ENCODE assay signal across 8 cellular contexts in genomic region chr1:233113009-233113712, GRCh38.
A peak's percentile ranks its signal among the peaks of the same experiment; 100 is the strongest.
DNase-seq lines count a peak whose midpoint lies in the region; ATAC-seq, FAIRE-seq and TF ChIP-seq lines count a peak whose summit lies in the region.

No MANE protein-coding gene starts in this region.

- TF ChIP-seq CTCF in 22Rv1 (IDR thresholded peaks at IDR 0.05): peak; percentile 8; the same call in 1 of the 2 replicates
- no peak for TF ChIP-seq CTCF in RWPE1 (conservative IDR thresholded peaks at IDR 0.05; ENCODE audit: low read depth)
- no peak for TF ChIP-seq CTCF in chondrocyte (IDR thresholded peaks at IDR 0.05)

- H3K27ac Mint-ChIP-seq in chondrocyte (ENCODE audit: unreplicated experiment): peak overlapping the region; percentile 99
- H3K27ac Mint-ChIP-seq in stimulated activated naive CD8-positive, alpha-beta T cell treated with anti-CD3 and anti-CD28 coated beads, Interleukin-15, Interleukin-2, amounts not matched to agents 100 ng/mL and 50 ng/mL, for 24 hours: peak overlapping the region; percentile 79

- DNase-seq in GM12892 (ENCODE audit: insufficient read length): no peak
- DNase-seq in RWPE1 (ENCODE audit: low spot score): peak; percentile 85
- no peak for DNase-seq in chondrocyte (ENCODE audit: low spot score)
- DNase-seq in left colon: peak; percentile 26 to 65

- CTCF ChIA-PET in RWPE1 (lab: Yijun Ruan, JAX): interaction anchor here (0.5 to 0.7 kb wide), 2 partner anchors 12 to 209 kb away, joined by 3 read pairs; no protein-coding TSS in a partner anchor

- intact Hi-C loops in left colon (cut with DNase I, micrococcal nuclease): no loop called here

- TF ChIP-seq POLR2A in GM12892 (IDR thresholded peaks at IDR 0.05; ENCODE audit: low read depth, low read length): no peak

- POLR2A ChIA-PET in RWPE1 (lab: Yijun Ruan, JAX; ENCODE audit: low non-redundant PET): interaction anchor here (0.6 kb wide), 2 partner anchors 17 to 98 kb away, joined by 3 to 6 read pairs; no protein-coding TSS in a partner anchor

- H3K27me3 Mint-ChIP-seq in chondrocyte (ENCODE audit: low read depth): no peaks in the 10 kb centered on the region
- H3K27me3 Mint-ChIP-seq in stimulated activated naive CD8-positive, alpha-beta T cell treated with anti-CD3 and anti-CD28 coated beads, Interleukin-15, Interleukin-2, amounts not matched to agents 100 ng/mL and 50 ng/mL, for 24 hours: no peaks in the 10 kb centered on the region

- peak; percentile 75 for ATAC-seq in HG03108 (IDR thresholded peaks at IDR 0.05; ENCODE audit: unreplicated experiment)
- ATAC-seq in left colon: peak; percentile 86
- no peak for ATAC-seq in HG03025 (IDR thresholded peaks at IDR 0.05; ENCODE audit: low FRiP score, unreplicated experiment)

- no peak overlapping the region for H3K27ac ChIP-seq in 22Rv1
- H3K27ac ChIP-seq in RWPE1: peak overlapping the region; percentile 92

- H3K4me1 Mint-ChIP-seq in chondrocyte (ENCODE audit: low read depth): peaks cover 38% of the 10 kb centered on the region
- peaks cover 22% of the 10 kb centered on the region for H3K4me1 Mint-ChIP-seq in stimulated activated naive CD8-positive, alpha-beta T cell treated with anti-CD3 and anti-CD28 coated beads, Interleukin-15, Interleukin-2, amounts not matched to agents 100 ng/mL and 50 ng/mL, for 24 hours (ENCODE audit: low read depth)

- H3K9me3 Mint-ChIP-seq in chondrocyte (ENCODE audit: low read depth): no peaks in the 10 kb centered on the region
- no peaks in the 10 kb centered on the region for H3K9me3 Mint-ChIP-seq in stimulated activated naive CD8-positive, alpha-beta T cell treated with anti-CD3 and anti-CD28 coated beads, Interleukin-15, Interleukin-2, amounts not matched to agents 100 ng/mL and 50 ng/mL, for 24 hours

- FAIRE-seq in GM12892 (lab: Jason Lieb, UNC): peak; percentile 46

- H3K36me3 Mint-ChIP-seq in chondrocyte (ENCODE audit: low read depth): peaks cover 2% of the 10 kb centered on the region
- peaks cover 50% of the 10 kb centered on the region for H3K36me3 Mint-ChIP-seq in stimulated activated naive CD8-positive, alpha-beta T cell treated with anti-CD3 and anti-CD28 coated beads, Interleukin-15, Interleukin-2, amounts not matched to agents 100 ng/mL and 50 ng/mL, for 24 hours (ENCODE audit: low read depth)

- H3K4me3 Mint-ChIP-seq in chondrocyte (ENCODE audit: unreplicated experiment): peak overlapping the region; percentile 58
- no peak overlapping the region for H3K4me3 Mint-ChIP-seq in stimulated activated naive CD8-positive, alpha-beta T cell treated with anti-CD3 and anti-CD28 coated beads, Interleukin-15, Interleukin-2, amounts not matched to agents 100 ng/mL and 50 ng/mL, for 24 hours

Comparison
In these comparisons a context has a peak if more than half of its experiments do, and no peak if none do; other contexts are left out.
1. DNase-seq: peak in RWPE1 (single experiment) and left colon (2 of 2); none in GM12892 (single experiment) and chondrocyte (single experiment).